In genomic region chr12:29734748-29735147, GRCh38 we compare ENCODE assay signal across 30 cellular contexts. TPM values are rescaled to one million over a fixed set of nuclear protein-coding genes. Genes with fewer than 3 reads are reported as not detected.
DNase-seq lines count a peak whose midpoint lies in the region; ATAC-seq and TF ChIP-seq lines count a peak whose summit lies in the region.
"Had no signal": no experiment of that assay in that cellular context is flagged by ENCODE, and none has a peak within 500 bp of the region (broad histone marks: within the 10 kb centered on the region; RNA-seq: fewer than 3 reads in every experiment).

No MANE protein-coding gene starts in this region.

- H3K27me3 Mint-ChIP-seq in MCF 10A (ENCODE audit: insufficient read depth, unreplicated experiment) (no peaks in the 10 kb centered on the region), natural killer cell (ENCODE audit: low read depth in 2 of 2) (no peaks in the 10 kb centered on the region)
- H3K27me3 Mint-ChIP-seq: activated B cell treated with CpG ODN at 0.5 μM for 24 hours; activated CD4-positive, alpha-beta T cell treated with anti-CD3 and anti-CD28 coated beads, Interleukin-2, amount 10 ng/mL, durations not matched to agents 7 days and 5 days; activated naive CD8-positive, alpha-beta T cell treated with anti-CD3 and anti-CD28 coated beads, Interleukin-2, amount 10 ng/mL, durations not matched to agents 7 days and 5 days; CD4-positive, CD25-positive, alpha-beta regulatory T cell had no signal

- CTCF ChIA-PET in MCF 10A (lab: Yijun Ruan, JAX): interaction anchor here (0.9 to 1.0 kb wide), 2 partner anchors 9 to 46 kb away, joined by 3 read pairs; no protein-coding TSS in a partner anchor
- CTCF ChIA-PET in mammary epithelial cell (lab: Charles Lee; ENCODE audit: low non-redundant PET): no interaction called here

- intact Hi-C loops in MCF 10A (cut with micrococcal nuclease) (no loop called here), mammary epithelial cell (cut with micrococcal nuclease) (no loop called here), heart right ventricle (cut with DNase I) (loop anchor here in 3 of 10 donors (5.0 to 10.0 kb wide), 2 partner anchors 48 to 180 kb away; partner anchors contain the start of gene TMTC1 (in 2 of the 3)), gastrocnemius medialis (cut with DNase I; ENCODE audit: low total_unique reads) (no loop called here), natural killer cell (cut with micrococcal nuclease) (no loop called here)

- peaks cover 12% of the 10 kb centered on the region for H3K79me2 ChIP-seq in mammary epithelial cell (ENCODE audit: insufficient read depth, low read length)

- peak overlapping the region; percentile 72 for H3K27ac Mint-ChIP-seq in MCF 10A (ENCODE audit: low read depth, unreplicated experiment)
- no peak overlapping the region for H3K27ac Mint-ChIP-seq in natural killer cell
- H3K27ac Mint-ChIP-seq: activated B cell treated with CpG ODN at 0.5 μM for 24 hours; activated CD4-positive, alpha-beta T cell treated with anti-CD3 and anti-CD28 coated beads, Interleukin-2, amount 10 ng/mL, durations not matched to agents 7 days and 5 days; activated naive CD8-positive, alpha-beta T cell treated with anti-CD3 and anti-CD28 coated beads, Interleukin-2, amount 10 ng/mL, durations not matched to agents 7 days and 5 days; CD4-positive, CD25-positive, alpha-beta regulatory T cell had no signal

- BruUV-seq in MCF 10A (replicated peaks; lab: Mats Ljungman, UMichigan) (no TSS peak), mammary epithelial cell (replicated peaks; lab: Mats Ljungman, UMichigan) (no TSS peak)

- H3K27ac ChIP-seq in mammary epithelial cell (ENCODE audit: insufficient read depth, low read depth, low read length) (no peak overlapping the region), heart right ventricle (peak overlapping the region; percentile 14 to 70 (median 54)), gastrocnemius medialis (peak overlapping the region; percentile 79 to 93 (median 82))
- H3K27ac ChIP-seq: body of pancreas, SK-N-MC, upper lobe of left lung had no signal

- no peak for DNase-seq in MCF 10A (ENCODE audit: unreplicated experiment)
- no peak for DNase-seq in mammary epithelial cell
- no peak for DNase-seq in heart right ventricle
- DNase-seq in gastrocnemius medialis: no peak
- no peak for DNase-seq in natural killer cell
- DNase-seq in cerebellum (ENCODE audit: low spot score): no peak
- DNase-seq in GOT3 (lab: John Stamatoyannopoulos, UW): no peak
- DNase-seq in NOMO-1 treated with DMSO at 0.1 percent for 48 hours (lab: John Stamatoyannopoulos, UW; ENCODE audit: unreplicated experiment): no peak
- DNase-seq: activated B cell treated with CpG ODN at 0.5 μM for 24 hours; activated CD4-positive, alpha-beta T cell treated with anti-CD3 and anti-CD28 coated beads, Interleukin-2, amount 10 ng/mL, durations not matched to agents 7 days and 5 days; activated gamma-delta T cell; activated naive CD8-positive, alpha-beta T cell treated with anti-CD3 and anti-CD28 coated beads, Interleukin-2, amount 10 ng/mL, durations not matched to agents 7 days and 5 days; activated T-cell treated with anti-CD3 and anti-CD28 coated beads, Interleukin-2, amount 50 U/mL, for 1 hour; body of pancreas; CD4-positive, CD25-positive, alpha-beta regulatory T cell; DMS79 treated with DMSO at 0.1 percent for 48 hours; GDM1; hippocampal formation; Karpas-422; NCI-H1436; NCI-H2081; NCI-H226; NCI-H748 treated with DMSO at 0.1 percent for 48 hours; RPMI8226; stimulated activated CD4-positive, alpha-beta T cell treated with anti-CD3 and anti-CD28 coated beads, Interleukin-2, amount 100 ng/mL, for 48 hours; stomach; upper lobe of left lung had no signal

- no peak overlapping the region for H3K4me2 ChIP-seq in mammary epithelial cell (ENCODE audit: insufficient read depth, low read depth, low read length)

- no peak overlapping the region for H3K4me3 ChIP-seq in mammary epithelial cell (replicated peaks in 1 of 3; ENCODE audit: insufficient read depth in 1 of 3, low read depth in 2 of 3, low read length in 3 of 3)
- H3K4me3 ChIP-seq in heart right ventricle: no peak overlapping the region
- H3K4me3 ChIP-seq in gastrocnemius medialis: peak overlapping the region in 2 of 4 donors; percentile 8 to 17
- H3K4me3 ChIP-seq: body of pancreas, SK-N-MC, stomach, upper lobe of left lung had no signal

- H3K27me3 ChIP-seq in mammary epithelial cell (ENCODE audit: insufficient read depth, low read length): no peaks in the 10 kb centered on the region
- H3K27me3 ChIP-seq in heart right ventricle: no peaks in the 10 kb centered on the region
- no peaks in the 10 kb centered on the region for H3K27me3 ChIP-seq in gastrocnemius medialis
- H3K27me3 ChIP-seq: body of pancreas, stomach, upper lobe of left lung had no signal

- H2AFZ ChIP-seq in mammary epithelial cell (ENCODE audit: low read depth, low read length): no peak overlapping the region

- H3K4me3 Mint-ChIP-seq in MCF 10A (ENCODE audit: unreplicated experiment) (no peak overlapping the region), natural killer cell (no peak overlapping the region)
- H3K4me3 Mint-ChIP-seq: activated B cell treated with CpG ODN at 0.5 μM for 24 hours; activated CD4-positive, alpha-beta T cell treated with anti-CD3 and anti-CD28 coated beads, Interleukin-2, amount 10 ng/mL, durations not matched to agents 7 days and 5 days; activated naive CD8-positive, alpha-beta T cell treated with anti-CD3 and anti-CD28 coated beads, Interleukin-2, amount 10 ng/mL, durations not matched to agents 7 days and 5 days; CD4-positive, CD25-positive, alpha-beta regulatory T cell had no signal

- H3K9me3 ChIP-seq in mammary epithelial cell (replicated peaks; ENCODE audit: insufficient read depth, low read length) (no peaks in the 10 kb centered on the region), heart right ventricle (no peaks in the 10 kb centered on the region), gastrocnemius medialis (no peaks in the 10 kb centered on the region)
- H3K9me3 ChIP-seq: body of pancreas, stomach, upper lobe of left lung had no signal

- ATAC-seq in heart right ventricle (peak in 6 of 8 donors; percentile 16 to 84 (median 52)), gastrocnemius medialis (peak; percentile 85 to 88), natural killer cell (no peak)
- ATAC-seq: body of pancreas, HepG2 had no signal

- peaks cover 86% of the 10 kb centered on the region for H3K36me3 Mint-ChIP-seq in MCF 10A (ENCODE audit: insufficient read depth, unreplicated experiment)
- H3K36me3 Mint-ChIP-seq in natural killer cell: no peaks in the 10 kb centered on the region
- H3K36me3 Mint-ChIP-seq: activated naive CD8-positive, alpha-beta T cell treated with anti-CD3 and anti-CD28 coated beads, Interleukin-2, amount 10 ng/mL, durations not matched to agents 7 days and 5 days; CD4-positive, CD25-positive, alpha-beta regulatory T cell had no signal

- H3K9ac ChIP-seq in mammary epithelial cell (ENCODE audit: insufficient read depth, low read length): no peak overlapping the region

- H4K20me1 ChIP-seq in mammary epithelial cell (ENCODE audit: insufficient read depth, low read length): no peaks in the 10 kb centered on the region

- POLR2A ChIA-PET in MCF 10A (lab: Yijun Ruan, JAX): interaction anchor here (0.6 to 3.2 kb wide), 9 partner anchors 8 to 354 kb away, joined by 3 to 21 read pairs (median 4); partner anchors contain the start of gene ERGIC2

- dilution Hi-C loops in mammary epithelial cell (cut with HindIII; ENCODE audit: low sequenced_read_pairs): no loop called here

- TF ChIP-seq CTCF in MCF 10A (IDR thresholded peaks at IDR 0.05; ENCODE audit: unreplicated experiment) (no peak), mammary epithelial cell (conservative IDR thresholded peaks at IDR 0.05 in 1 of 2, IDR thresholded peaks at IDR 0.05 in 1 of 2; ENCODE audit: extremely low read depth in 1 of 2, insufficient read depth in 1 of 2, low read depth in 1 of 2, low read length in 2 of 2) (no peak), heart right ventricle (IDR thresholded peaks at IDR 0.05) (no peak), gastrocnemius medialis (IDR thresholded peaks at IDR 0.05 in 4 of 5, conservative IDR thresholded peaks at IDR 0.05 in 1 of 5) (no peak), natural killer cell (IDR thresholded peaks at IDR 0.05) (no peak)

- H3K36me3 ChIP-seq in mammary epithelial cell (ENCODE audit: insufficient read depth, low read length) (peaks cover 4% of the 10 kb centered on the region), heart right ventricle (peaks cover 0 to 13% (median 0%) of the 10 kb centered on the region in 9 donors), gastrocnemius medialis (no peaks in the 10 kb centered on the region)
- H3K36me3 ChIP-seq: stomach, upper lobe of left lung had no signal

- peaks cover 35% of the 10 kb centered on the region for H3K4me1 Mint-ChIP-seq in MCF 10A (ENCODE audit: insufficient read depth, unreplicated experiment)
- no peaks in the 10 kb centered on the region for H3K4me1 Mint-ChIP-seq in natural killer cell
- H3K4me1 Mint-ChIP-seq: activated B cell treated with CpG ODN at 0.5 μM for 24 hours; activated CD4-positive, alpha-beta T cell treated with anti-CD3 and anti-CD28 coated beads, Interleukin-2, amount 10 ng/mL, durations not matched to agents 7 days and 5 days; activated naive CD8-positive, alpha-beta T cell treated with anti-CD3 and anti-CD28 coated beads, Interleukin-2, amount 10 ng/mL, durations not matched to agents 7 days and 5 days; CD4-positive, CD25-positive, alpha-beta regulatory T cell had no signal

- H3K4me1 ChIP-seq in mammary epithelial cell (ENCODE audit: insufficient read depth, low read length) (peaks cover 29% of the 10 kb centered on the region), heart right ventricle (peaks cover 24 to 97% (median 85%) of the 10 kb centered on the region in 9 donors), gastrocnemius medialis (peaks cover 96 to 99% of the 10 kb centered on the region in 2 donors)
- H3K4me1 ChIP-seq: body of pancreas had no signal

- WGBS in mammary epithelial cell (ENCODE audit: low coverage, missing lambda C conversion rate): 50% methylated on average over 6 of the region's 6 CpGs
- 27 to 36% methylated on average over 6 of the region's 6 CpGs for WGBS in heart right ventricle, 2 donors

- no peaks in the 10 kb centered on the region for H3K9me3 Mint-ChIP-seq in MCF 10A (ENCODE audit: unreplicated experiment)
- H3K9me3 Mint-ChIP-seq in natural killer cell: no peaks in the 10 kb centered on the region
- H3K9me3 Mint-ChIP-seq: activated B cell treated with CpG ODN at 0.5 μM for 24 hours; activated CD4-positive, alpha-beta T cell treated with anti-CD3 and anti-CD28 coated beads, Interleukin-2, amount 10 ng/mL, durations not matched to agents 7 days and 5 days; activated naive CD8-positive, alpha-beta T cell treated with anti-CD3 and anti-CD28 coated beads, Interleukin-2, amount 10 ng/mL, durations not matched to agents 7 days and 5 days had no signal

- in situ Hi-C loops in mammary epithelial cell (cut with MboI; ENCODE audit: low sequenced_read_pairs in 2 of 2) (no loop called here), gastrocnemius medialis (cut with MboI; ENCODE audit: low sequenced_read_pairs in 4 of 4) (no loop called here)

- peak in 1 of 2 donors; percentile 21 for TF ChIP-seq POLR2A in gastrocnemius medialis (IDR thresholded peaks at IDR 0.05)

RNA-seq across cellular contexts. Expression of gene TMTC1, which starts 49.0 kb away (rescaled TPM):
- total RNA-seq in MCF 10A (2022): 100 and 109 TPM in 2 replicates
- total RNA-seq in mammary epithelial cell: 100 to 1,000 TPM in 1 of 2 donors, 10 to 100 TPM in 1; 46.1 to 106 TPM
- 29.4 TPM for polyA plus RNA-seq in mammary epithelial cell
- polyA minus RNA-seq in mammary epithelial cell: 46.9 TPM
- 10 to 100 TPM; 16.4 to 54.2 (median 23.9) TPM for total RNA-seq in heart right ventricle
- polyA plus RNA-seq in heart right ventricle: 10 to 100 TPM in 1 of 2 donors, 1 to 10 TPM in 1; 9.6 to 16.3 TPM
- total RNA-seq in gastrocnemius medialis: 10 to 100 TPM; 38.5 to 83.5 (median 42.6) TPM
- total RNA-seq in natural killer cell: 1 to 10 TPM in 1 of 3 donors, under 1 TPM in 2; 0.18 to 2.0 (median 0.50) TPM
- total RNA-seq in cerebellum: 13.9 TPM
- total RNA-seq: activated B cell treated with CpG ODN at 0.5 μM for 24 hours; activated CD4-positive, alpha-beta T cell treated with anti-CD3 and anti-CD28 coated beads, Interleukin-2, amount 10 ng/mL, durations not matched to agents 7 days and 5 days; activated CD8-positive, alpha-beta memory T cell treated with anti-CD3 and anti-CD28 coated beads for 36 hours; activated naive CD8-positive, alpha-beta T cell treated with anti-CD3 and anti-CD28 coated beads, Interleukin-2, amount 10 ng/mL, durations not matched to agents 7 days and 5 days; CD4-positive, CD25-positive, alpha-beta regulatory T cell had no signal
- polyA plus RNA-seq: CD4-positive, CD25-positive, alpha-beta regulatory T cell had no signal

Comparison
In these comparisons a context has a peak if more than half of its experiments do, and no peak if none do; other contexts are left out.
1. ATAC-seq: peak in heart right ventricle (6 of 8) and gastrocnemius medialis (2 of 2); none in natural killer cell (0 of 3).